8 cellular contexts compared by ENCODE assay signal in genomic region chr7:157138101-157138423, GRCh38. TPM values are rescaled to one million over a fixed set of nuclear protein-coding genes. Genes with fewer than 3 reads are reported as not detected.
A peak's percentile ranks its signal among the peaks of the same experiment; 100 is the strongest.
DNase-seq lines count a peak whose midpoint lies in the region; ATAC-seq and TF ChIP-seq lines count a peak whose summit lies in the region.

No MANE protein-coding gene starts in this region.

- ATAC-seq in RWPE2 (ENCODE audit: low read depth): no peak
- ATAC-seq in HG03565 (IDR thresholded peaks at IDR 0.05; ENCODE audit: unreplicated experiment): no peak

- H3K27me3 ChIP-seq in RWPE2 (ENCODE audit: insufficient read depth, poor library complexity, severe bottlenecking): no peaks in the 10 kb centered on the region
- H3K27me3 ChIP-seq in fibroblast of lung (ENCODE audit: control insufficient read depth, insufficient read depth, low read length): no peaks in the 10 kb centered on the region

- H4K20me1 ChIP-seq in fibroblast of lung (ENCODE audit: control insufficient read depth, extremely low read depth, insufficient read depth, low read length): no peaks in the 10 kb centered on the region

- TF ChIP-seq CTCF in GM12865 (IDR thresholded peaks at IDR 0.05; ENCODE audit: insufficient read depth, low read depth, low read length, missing control alignments): no peak
- no peak for TF ChIP-seq CTCF in RWPE2 (IDR thresholded peaks at IDR 0.05; ENCODE audit: poor library complexity, severe bottlenecking)
- TF ChIP-seq CTCF in fibroblast of lung (conservative IDR thresholded peaks at IDR 0.05 in 1 of 2, IDR thresholded peaks at IDR 0.05 in 1 of 2; ENCODE audit: low read depth in 1 of 2, low read length in 2 of 2): no peak
- TF ChIP-seq CTCF in GM10248 (IDR thresholded peaks at IDR 0.05; ENCODE audit: control extremely low read depth, extremely low read depth, low read depth, missing control alignments): no peak

- peaks cover 33% of the 10 kb centered on the region for H3K36me3 ChIP-seq in RWPE2 (ENCODE audit: low read depth)
- H3K36me3 ChIP-seq in fibroblast of lung (ENCODE audit: control insufficient read depth, insufficient read depth, low read length): peaks cover 6% of the 10 kb centered on the region

- peak overlapping the region; percentile 30 for H3K9ac ChIP-seq in fibroblast of lung (ENCODE audit: insufficient read depth, low read length)

- peaks cover 38% of the 10 kb centered on the region for H3K79me2 ChIP-seq in fibroblast of lung (ENCODE audit: control insufficient read depth, insufficient read depth, low read length)

- POLR2A ChIA-PET in GM10248 (lab: Yijun Ruan, JAX): no interaction called here

- peak overlapping the region; percentile 68 for H3K4me3 ChIP-seq in GM12865 (ENCODE audit: low read depth, low read length)
- H3K4me3 ChIP-seq in RWPE2 (ENCODE audit: severe bottlenecking): peak overlapping the region; percentile 92
- peak overlapping the region; percentile 6 to 74 (median 50) for H3K4me3 ChIP-seq in fibroblast of lung (replicated peaks in 1 of 4; ENCODE audit: control extremely low read depth in 1 of 4, insufficient read depth in 1 of 4, low read depth in 3 of 4, low read length in 4 of 4)

- DNase-seq in GM12865 (ENCODE audit: low read depth) (no peak), RWPE2 (ENCODE audit: low spot score) (no peak), fibroblast of lung (ENCODE audit: low read depth in 2 of 2) (no peak), renal cortical epithelial cell (ENCODE audit: low read depth) (peak; percentile 4), GM10248 (ENCODE audit: extremely low spot score) (no peak), T-helper 9 cell (no peak), SKM-1 treated with dmso at 0.1 percent for 144 hours (lab: John Stamatoyannopoulos, UW; ENCODE audit: unreplicated experiment) (no peak)

- peak overlapping the region; percentile 45 for H2AFZ ChIP-seq in fibroblast of lung (ENCODE audit: low read length)

- H3K27ac ChIP-seq in RWPE2 (ENCODE audit: poor library complexity, severe bottlenecking): peak overlapping the region; percentile 97
- peak overlapping the region; percentile 46 for H3K27ac ChIP-seq in fibroblast of lung (ENCODE audit: insufficient read depth, low read length)

- H3K9me3 ChIP-seq in RWPE2 (ENCODE audit: severe bottlenecking): no peaks in the 10 kb centered on the region
- no peaks in the 10 kb centered on the region for H3K9me3 ChIP-seq in fibroblast of lung (ENCODE audit: control insufficient read depth, insufficient read depth, low read depth, low read length)

- peaks cover 19% of the 10 kb centered on the region for H3K4me1 ChIP-seq in RWPE2 (ENCODE audit: insufficient read depth, poor library complexity, severe bottlenecking)
- peaks cover 8% of the 10 kb centered on the region for H3K4me1 ChIP-seq in fibroblast of lung (ENCODE audit: control insufficient read depth, extremely low read depth, insufficient read depth, low read length)

- H3K4me2 ChIP-seq in fibroblast of lung (ENCODE audit: extremely low read depth, insufficient read depth, low read length): peak overlapping the region; percentile 73

- CTCF ChIA-PET in GM10248 (lab: Yijun Ruan, JAX): interaction anchor here (1.1 kb wide), 1 partner anchor 19 kb away, joined by 3 read pairs; no protein-coding TSS in a partner anchor

RNA-seq across cellular contexts. Expression of gene UBE3C, which starts 0.7 kb away (rescaled TPM):
- total RNA-seq in fibroblast of lung: 75.5 and 91.0 TPM in 2 replicates
- 76.2 and 76.3 TPM in 2 replicates for polyA plus RNA-seq in fibroblast of lung
- 45.2 and 46.8 TPM in 2 replicates for polyA plus RNA-seq in fibroblast of lung (2012)
- polyA minus RNA-seq in fibroblast of lung (ENCODE audit: low replicate concordance): 44.7 and 61.3 TPM in 2 replicates
- 102 and 153 TPM in 2 replicates for total RNA-seq in renal cortical epithelial cell
